Comparison of ENCODE assay signal across 34 cellular contexts in genomic region chrX:133529578-133529977, GRCh38.
"Had no signal": no experiment of that assay in that cellular context is flagged by ENCODE, and none has a peak within 500 bp of the region (broad histone marks: within the 10 kb centered on the region; RNA-seq: fewer than 3 reads in every experiment).

No MANE protein-coding gene starts in this region.

- H3K4me3 ChIP-seq: MG63 had no signal

- DNase-seq: Karpas-422, Kasumi-1, MG63, MM.1S, MV-4-11, NCI-H1048, NCI-H1092, NCI-H1092 treated with DMSO at 0.1 percent for 48 hours, NCI-H1105, NCI-H1105 treated with DMSO at 0.1 percent for 48 hours, NCI-H1417, NCI-H1417 treated with DMSO at 0.1 percent for 48 hours, NCI-H1436, NCI-H1436 treated with DMSO at 0.1 percent for 48 hours, NCI-H146, NCI-H1694, NCI-H1694 treated with DMSO at 0.1 percent for 48 hours, NCI-H187, NCI-H187 treated with DMSO at 0.1 percent for 48 hours, NCI-H1930, NCI-H2029, NCI-H2029 treated with DMSO at 0.1 percent for 48 hours, NCI-H2081, NCI-H2081 treated with DMSO at 0.1 percent for 48 hours, NCI-H2107, NCI-H2171, NCI-H2171 treated with DMSO at 0.1 percent for 48 hours, NCI-H2227 treated with DMSO at 0.1 percent for 48 hours, NCI-H226, NCI-H345, NCI-H446, NCI-H446 treated with DMSO at 0.1 percent for 48 hours, NCI-H510A, NCI-H510A treated with DMSO at 0.1 percent for 48 hours had no signal

- H3K9me3 ChIP-seq: MG63 had no signal

- H3K36me3 ChIP-seq: MG63 had no signal

- H3K27me3 ChIP-seq: MG63 had no signal
